ENCODE assay signal across 9 cellular contexts in genomic region chr7:117385340-117386124, GRCh38. TPM values are rescaled to one million over a fixed set of nuclear protein-coding genes. Genes with fewer than 3 reads are reported as not detected.
DNase-seq lines count a peak whose midpoint lies in the region; ATAC-seq, FAIRE-seq and TF ChIP-seq lines count a peak whose summit lies in the region.
"Had no signal": no experiment of that assay in that cellular context is flagged by ENCODE, and none has a peak within 500 bp of the region (broad histone marks: within the 10 kb centered on the region; RNA-seq: fewer than 3 reads in every experiment).

No MANE protein-coding gene starts in this region.

- H3K27ac ChIP-seq in SJCRH30 (no peak overlapping the region), kidney (ENCODE audit: low read depth in 2 of 2, low read length in 2 of 2) (no peak overlapping the region)
- no peak overlapping the region for H3K27ac ChIP-seq in CD4-positive, alpha-beta T cell (ENCODE audit: low read depth, low read length)

- no peaks in the 10 kb centered on the region for H3K27me3 ChIP-seq in SJCRH30
- no peaks in the 10 kb centered on the region for H3K27me3 ChIP-seq in CD4-positive, alpha-beta T cell (ENCODE audit: control insufficient read depth, insufficient read depth, low read length)

- H3K36me3 Mint-ChIP-seq in CD4-positive, alpha-beta T cell (ENCODE audit: low read depth) = no peaks in the 10 kb centered on the region

- H3K27me3 Mint-ChIP-seq in CD4-positive, alpha-beta T cell = no peaks in the 10 kb centered on the region

- FAIRE-seq in kidney (lab: Jason Lieb, UNC) = peak; percentile 72

- no peak overlapping the region for H3K27ac Mint-ChIP-seq in CD4-positive, alpha-beta T cell

- H3K4me3 ChIP-seq in SJCRH30 (no peak overlapping the region), kidney (ENCODE audit: low read length in 2 of 2) (no peak overlapping the region)

- no peak overlapping the region for H3K9ac ChIP-seq in kidney (ENCODE audit: low read length in 2 of 2)

- ATAC-seq in Right ventricle myocardium superior (ENCODE audit: poor library complexity) = peak; percentile 61
- ATAC-seq in HG03175 (IDR thresholded peaks at IDR 0.05; ENCODE audit: unreplicated experiment) = peak; percentile 66
- no peak for ATAC-seq in CD4-positive, alpha-beta T cell (ENCODE audit: poor library complexity)

- H3K4me1 ChIP-seq in SJCRH30 (peaks cover 24% of the 10 kb centered on the region), kidney (ENCODE audit: control insufficient read depth in 1 of 2, insufficient read depth in 1 of 2, low read depth in 1 of 2, low read length in 2 of 2) (no peaks in the 10 kb centered on the region)

- H3K9me3 ChIP-seq in SJCRH30 (replicated peaks) (no peaks in the 10 kb centered on the region), kidney (ENCODE audit: control insufficient read depth in 1 of 2, low read length in 2 of 2) (no peaks in the 10 kb centered on the region)
- no peaks in the 10 kb centered on the region for H3K9me3 ChIP-seq in CD4-positive, alpha-beta T cell (ENCODE audit: control insufficient read depth, low read length)

- POLR2A ChIA-PET in CD4-positive, alpha-beta T cell (lab: Charles Lee) = no interaction called here

- no peaks in the 10 kb centered on the region for H3K36me3 ChIP-seq in SJCRH30
- H3K36me3 ChIP-seq in kidney (ENCODE audit: control insufficient read depth in 1 of 2, insufficient read depth in 2 of 2, low read length in 2 of 2) = no peaks in the 10 kb centered on the region

- intact Hi-C loops in Right ventricle myocardium superior (cut with DNase I) = no loop called here
- intact Hi-C loops in cardiac septum (cut with DNase I) = loop anchor here (10.0 kb wide), 1 partner anchor 171 kb away; no protein-coding TSS in a partner anchor
- intact Hi-C loops in kidney (cut with DNase I) = no loop called here
- intact Hi-C loops in CD4-positive, alpha-beta T cell (cut with DNase I, micrococcal nuclease) = no loop called here

- H3K4me1 Mint-ChIP-seq in CD4-positive, alpha-beta T cell (ENCODE audit: low read depth) = no peaks in the 10 kb centered on the region

- H3K4me3 Mint-ChIP-seq in CD4-positive, alpha-beta T cell = no peak overlapping the region

- H3K9me3 Mint-ChIP-seq in CD4-positive, alpha-beta T cell = peaks cover 13% of the 10 kb centered on the region

- no peak for TF ChIP-seq CTCF in kidney (IDR thresholded peaks at IDR 0.05; ENCODE audit: borderline replicate concordance, extremely low read depth, insufficient read depth)
- TF ChIP-seq CTCF in CD4-positive, alpha-beta T cell (IDR thresholded peaks at IDR 0.05) = no peak

- CTCF ChIA-PET in CD4-positive, alpha-beta T cell (lab: Charles Lee) = no interaction called here

- DNase-seq in Right ventricle myocardium superior (no peak), cardiac septum (ENCODE audit: low spot score) (no peak), SJCRH30 (peak; percentile 13 to 58), kidney (no peak), activated T-cell treated with anti-CD3 and anti-CD28 coated beads for 4 hours (no peak), iPS-NIHi11 (ENCODE audit: low spot score) (no peak)
- DNase-seq in CD4-positive, alpha-beta T cell = no peak

RNA-seq across cellular contexts. Expression of gene ASZ1, which starts 41.8 kb away (rescaled TPM):
- total RNA-seq in Right ventricle myocardium superior = not detected
- total RNA-seq in cardiac septum = not detected
- not detected in 2 replicates for total RNA-seq in SJCRH30 (2014; rRNA removed; shearing (Covaris generic))
- not detected for total RNA-seq in kidney
- not detected for polyA plus RNA-seq in kidney (ENCODE audit: insufficient read depth, low read depth, low replicate concordance)
- total RNA-seq in CD4-positive, alpha-beta T cell = not detected
- polyA plus RNA-seq: adipose tissue had no signal

Comparison
In these comparisons a context has a peak if more than half of its experiments do, and no peak if none do; other contexts are left out.
1. DNase-seq: peak in SJCRH30 (2 of 2); none in Right ventricle myocardium superior (single experiment), cardiac septum (single experiment), kidney (single experiment), CD4-positive, alpha-beta T cell (0 of 10), activated T-cell treated with anti-CD3 and anti-CD28 coated beads for 4 hours (single experiment) and iPS-NIHi11 (single experiment).